Comparison of ENCODE assay signal across 8 cellular contexts in the genomic region with DNA sequence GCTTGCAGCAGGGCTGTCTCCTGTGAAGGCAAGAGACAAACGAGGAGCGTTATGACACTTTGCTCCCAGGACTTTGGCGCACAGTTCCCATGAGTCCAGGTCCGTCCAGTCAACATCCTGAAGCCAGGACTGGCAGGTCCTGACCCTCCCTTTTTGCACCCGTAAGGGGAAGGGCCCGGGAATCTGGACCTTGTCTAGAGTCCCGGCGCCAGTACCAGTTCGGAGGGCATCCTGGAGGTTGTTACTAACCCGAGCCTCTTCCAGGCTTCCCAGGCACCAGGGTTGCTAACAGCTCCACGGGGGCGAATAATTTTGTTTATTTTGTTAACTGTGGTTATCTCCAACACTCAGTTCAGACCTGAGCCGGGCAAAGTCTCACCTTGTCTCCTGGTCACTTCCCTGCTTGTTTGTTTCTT. TPM values are rescaled to one million over a fixed set of nuclear protein-coding genes. Genes with fewer than 3 reads are reported as not detected.
DNase-seq lines count a peak whose midpoint lies in the region; ATAC-seq and TF ChIP-seq lines count a peak whose summit lies in the region.

No MANE protein-coding gene starts in this region.

- no peak for ATAC-seq in HG02840 (IDR thresholded peaks at IDR 0.05; ENCODE audit: low FRiP score, unreplicated experiment)
- no peak for ATAC-seq in HG02610 (IDR thresholded peaks at IDR 0.05; ENCODE audit: unreplicated experiment)

- no peaks in the 10 kb centered on the region for H3K9me2 ChIP-seq in GM23248 (ENCODE audit: insufficient read depth)
- no peaks in the 10 kb centered on the region for H3K9me2 ChIP-seq in neural cell (ENCODE audit: insufficient read depth, low read length)

- H3K36me3 ChIP-seq in GM23248 (ENCODE audit: low read depth) (no peaks in the 10 kb centered on the region), neural cell (ENCODE audit: insufficient read depth, low read length) (no peaks in the 10 kb centered on the region)

- 2% methylated on average over 13 of the region's 13 CpGs for WGBS in GM23248 (ENCODE audit: low coverage in 1 of 2, low lambda C conversion rate in 2 of 2, missing lambda C conversion rate in 2 of 2), 2 experiments

- peaks cover 7% of the 10 kb centered on the region for H3K36me3 Mint-ChIP-seq in T-helper 2 cell treated with Interferon-gamma antibody and Interleukin-4, amounts not matched to agents 5 μg/mL and 100 μg/mL, for 36 hours (ENCODE audit: low read depth)

- H3K27me3 Mint-ChIP-seq in T-helper 2 cell treated with Interferon-gamma antibody and Interleukin-4, amounts not matched to agents 5 μg/mL and 100 μg/mL, for 36 hours (ENCODE audit: low read depth) = peaks cover 30% of the 10 kb centered on the region

- TF ChIP-seq RAD21 in neural cell (conservative IDR thresholded peaks at IDR 0.05) = no peak

- peak overlapping the region; percentile 90 for H3K4me3 ChIP-seq in GM23248
- peak overlapping the region; percentile 85 for H3K4me3 ChIP-seq in fibroblast of the aortic adventitia (ENCODE audit: low read depth, low read length)
- peak overlapping the region; percentile 85 for H3K4me3 ChIP-seq in neural cell (ENCODE audit: low read length)

- peak overlapping the region; percentile 64 for H3K27ac ChIP-seq in GM23248
- H3K27ac ChIP-seq in neural cell (ENCODE audit: low read length) = no peak overlapping the region

- H3K4me2 ChIP-seq in GM23248 (ENCODE audit: unreplicated experiment) (peak overlapping the region; percentile 91), neural cell (ENCODE audit: low read length) (peak overlapping the region; percentile 32)

- H3K27me3 ChIP-seq in GM23248 (replicated peaks; ENCODE audit: insufficient read depth) = no peaks in the 10 kb centered on the region
- no peaks in the 10 kb centered on the region for H3K27me3 ChIP-seq in neural cell (ENCODE audit: insufficient read depth, low read depth, low read length)

- TF ChIP-seq EP300 in neural cell (conservative IDR thresholded peaks at IDR 0.05; ENCODE audit: poor library complexity, severe bottlenecking) = no peak

- H3K79me2 ChIP-seq in GM23248 (ENCODE audit: insufficient read depth) (peaks cover 43% of the 10 kb centered on the region), neural cell (replicated peaks; ENCODE audit: insufficient read depth, low read length) (peaks cover 5% of the 10 kb centered on the region)

- no peaks in the 10 kb centered on the region for H4K20me1 ChIP-seq in GM23248 (ENCODE audit: insufficient read depth)
- H4K20me1 ChIP-seq in neural cell (ENCODE audit: insufficient read depth) = no peaks in the 10 kb centered on the region

- TF ChIP-seq CTCF in fibroblast of the aortic adventitia (IDR thresholded peaks at IDR 0.05; ENCODE audit: insufficient read depth, low read length) (no peak), neural cell (IDR thresholded peaks at IDR 0.05; ENCODE audit: poor library complexity, severe bottlenecking) (no peak)

- peaks cover 22% of the 10 kb centered on the region for H3K4me1 Mint-ChIP-seq in T-helper 2 cell treated with Interferon-gamma antibody and Interleukin-4, amounts not matched to agents 5 μg/mL and 100 μg/mL, for 36 hours (ENCODE audit: low read depth)

- peak overlapping the region; percentile 86 for H3K4me3 Mint-ChIP-seq in T-helper 2 cell treated with Interferon-gamma antibody and Interleukin-4, amounts not matched to agents 5 μg/mL and 100 μg/mL, for 36 hours

- in situ Hi-C loops in GM23248 (cut with MboI) = loop anchor here (25.0 kb wide), 1 partner anchor 371 kb away; no protein-coding TSS in a partner anchor

- DNase-seq in GM23248 (peak; percentile 67), fibroblast of the aortic adventitia (ENCODE audit: low read depth) (no peak), NCI-H1694 treated with DMSO at 0.1 percent for 48 hours (lab: John Stamatoyannopoulos, UW) (no peak)
- DNase-seq in T-helper 2 cell treated with Interferon-gamma antibody and Interleukin-4, amounts not matched to agents 5 μg/mL and 100 μg/mL, for 36 hours (ENCODE audit: low spot score) = no peak
- DNase-seq in stimulated activated CD4-positive, alpha-beta T cell treated with anti-CD3 and anti-CD28 coated beads, Interleukin-15, amount 100 ng/mL, for 24 hours = no peak

- H3K9me3 Mint-ChIP-seq in T-helper 2 cell treated with Interferon-gamma antibody and Interleukin-4, amounts not matched to agents 5 μg/mL and 100 μg/mL, for 36 hours = no peaks in the 10 kb centered on the region

- H2AFZ ChIP-seq in GM23248 (peak overlapping the region; percentile 98), neural cell (ENCODE audit: low read depth, low read length) (peak overlapping the region; percentile 84)

- H3F3A ChIP-seq in GM23248 (ENCODE audit: insufficient read depth) = no peaks in the 10 kb centered on the region
- no peaks in the 10 kb centered on the region for H3F3A ChIP-seq in neural cell (ENCODE audit: insufficient read depth, low read length, poor library complexity, severe bottlenecking)

- H3K9ac ChIP-seq in GM23248 (peak overlapping the region; percentile 90), neural cell (ENCODE audit: low read length) (peak overlapping the region; percentile 82)

- H3K27ac Mint-ChIP-seq in T-helper 2 cell treated with Interferon-gamma antibody and Interleukin-4, amounts not matched to agents 5 μg/mL and 100 μg/mL, for 36 hours = peak overlapping the region; percentile 37

- peaks cover 14% of the 10 kb centered on the region for H3K4me1 ChIP-seq in GM23248 (ENCODE audit: insufficient read depth)

- H3K9me3 ChIP-seq in GM23248 (ENCODE audit: low read depth) (no peaks in the 10 kb centered on the region), neural cell (ENCODE audit: low read length) (no peaks in the 10 kb centered on the region)

TF ChIP-seq in neural cell, 6 proteins besides CTCF, POLR2A, EP300 and RAD21:
- TF ChIP-seq MXI1 (conservative IDR thresholded peaks at IDR 0.05; ENCODE audit: poor library complexity, severe bottlenecking) (no peak), POLR2AphosphoS5 (IDR thresholded peaks at IDR 0.05) (no peak), SMC3 (conservative IDR thresholded peaks at IDR 0.05; ENCODE audit: poor library complexity) (no peak), TAF1 (IDR thresholded peaks at IDR 0.05; ENCODE audit: low read depth) (no peak), EZH2 (IDR thresholded peaks at IDR 0.05; ENCODE audit: borderline replicate concordance, insufficient read depth, low read length, poor library complexity, severe bottlenecking) (no peak)
- TF ChIP-seq, protein P1, sequence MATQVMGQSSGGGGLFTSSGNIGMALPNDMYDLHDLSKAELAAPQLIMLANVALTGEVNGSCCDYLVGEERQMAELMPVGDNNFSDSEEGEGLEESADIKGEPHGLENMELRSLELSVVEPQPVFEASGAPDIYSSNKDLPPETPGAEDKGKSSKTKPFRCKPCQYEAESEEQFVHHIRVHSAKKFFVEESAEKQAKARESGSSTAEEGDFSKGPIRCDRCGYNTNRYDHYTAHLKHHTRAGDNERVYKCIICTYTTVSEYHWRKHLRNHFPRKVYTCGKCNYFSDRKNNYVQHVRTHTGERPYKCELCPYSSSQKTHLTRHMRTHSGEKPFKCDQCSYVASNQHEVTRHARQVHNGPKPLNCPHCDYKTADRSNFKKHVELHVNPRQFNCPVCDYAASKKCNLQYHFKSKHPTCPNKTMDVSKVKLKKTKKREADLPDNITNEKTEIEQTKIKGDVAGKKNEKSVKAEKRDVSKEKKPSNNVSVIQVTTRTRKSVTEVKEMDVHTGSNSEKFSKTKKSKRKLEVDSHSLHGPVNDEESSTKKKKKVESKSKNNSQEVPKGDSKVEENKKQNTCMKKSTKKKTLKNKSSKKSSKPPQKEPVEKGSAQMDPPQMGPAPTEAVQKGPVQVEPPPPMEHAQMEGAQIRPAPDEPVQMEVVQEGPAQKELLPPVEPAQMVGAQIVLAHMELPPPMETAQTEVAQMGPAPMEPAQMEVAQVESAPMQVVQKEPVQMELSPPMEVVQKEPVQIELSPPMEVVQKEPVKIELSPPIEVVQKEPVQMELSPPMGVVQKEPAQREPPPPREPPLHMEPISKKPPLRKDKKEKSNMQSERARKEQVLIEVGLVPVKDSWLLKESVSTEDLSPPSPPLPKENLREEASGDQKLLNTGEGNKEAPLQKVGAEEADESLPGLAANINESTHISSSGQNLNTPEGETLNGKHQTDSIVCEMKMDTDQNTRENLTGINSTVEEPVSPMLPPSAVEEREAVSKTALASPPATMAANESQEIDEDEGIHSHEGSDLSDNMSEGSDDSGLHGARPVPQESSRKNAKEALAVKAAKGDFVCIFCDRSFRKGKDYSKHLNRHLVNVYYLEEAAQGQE (IDR thresholded peaks at IDR 0.05; ENCODE audit: borderline replicate concordance) = no peak
TF ChIP-seq in neural cell: peak in this region for 0.

RNA-seq across cellular contexts. Expression of a gene that starts 0.7 kb away (rescaled TPM):
- 13.6 and 16.6 TPM in 2 replicates for total RNA-seq in GM23248 (2014; rRNA removed; shearing (Covaris generic))
- polyA plus RNA-seq in GM23248 (2016; fragmentation: Nextera tagmentation; extraction: Ambion mirVana) (25.4 and 25.5 TPM in 2 replicates), neural cell (34.4 and 41.1 TPM in 2 replicates)
- 12.5 and 20.6 TPM in 2 replicates for total RNA-seq in fibroblast of the aortic adventitia (ENCODE audit: low replicate concordance)
- 21.8 and 24.1 TPM in 2 replicates for polyA minus RNA-seq in neural cell
